Comparison of ENCODE assay signal across 10 cellular contexts in genomic region chr12:31524791-31525495, GRCh38.
DNase-seq lines count a peak whose midpoint lies in the region; ATAC-seq, FAIRE-seq and TF ChIP-seq lines count a peak whose summit lies in the region.
"Had no signal": no experiment of that assay in that cellular context is flagged by ENCODE, and none has a peak within 500 bp of the region (broad histone marks: within the 10 kb centered on the region; RNA-seq: fewer than 3 reads in every experiment).

No MANE protein-coding gene starts in this region.

- H3K27ac ChIP-seq in fibroblast of lung (ENCODE audit: insufficient read depth, low read length): no peak overlapping the region
- H3K27ac ChIP-seq in neural progenitor cell: no peak overlapping the region

- TF ChIP-seq CTCF in fibroblast of lung (conservative IDR thresholded peaks at IDR 0.05 in 1 of 2, IDR thresholded peaks at IDR 0.05 in 1 of 2; ENCODE audit: low read depth in 1 of 2, low read length in 2 of 2): no peak
- TF ChIP-seq CTCF in neural progenitor cell (IDR thresholded peaks at IDR 0.05): no peak

- H3K4me2 ChIP-seq in fibroblast of lung (ENCODE audit: extremely low read depth, insufficient read depth, low read length) (no peak overlapping the region), neural progenitor cell (no peak overlapping the region)

- no peak for TF ChIP-seq POLR2A in GM12891 (IDR thresholded peaks at IDR 0.05; ENCODE audit: low read depth, low read length)

- H3K9ac ChIP-seq in fibroblast of lung (ENCODE audit: insufficient read depth, low read length): no peak overlapping the region
- H3K9ac ChIP-seq in neural progenitor cell: no peak overlapping the region

- H3K27me3 Mint-ChIP-seq in neural progenitor cell (ENCODE audit: insufficient read depth, low read depth): peaks cover 3% of the 10 kb centered on the region

- no peak overlapping the region for H3K27ac Mint-ChIP-seq in neural progenitor cell
- H3K27ac Mint-ChIP-seq: activated naive CD4-positive, alpha-beta T cell treated with anti-CD3 and anti-CD28 coated beads, Interleukin-2, amount 50 U/mL, for 72 hours had no signal

- FAIRE-seq in GM12891 (lab: Jason Lieb, UNC): peak; percentile 93

- H3K79me2 ChIP-seq in fibroblast of lung (ENCODE audit: control insufficient read depth, insufficient read depth, low read length): no peaks in the 10 kb centered on the region
- H3K79me2 ChIP-seq in neural progenitor cell (ENCODE audit: low read depth): peaks cover 32% of the 10 kb centered on the region

- H2AFZ ChIP-seq in fibroblast of lung (ENCODE audit: low read length): no peak overlapping the region
- no peak overlapping the region for H2AFZ ChIP-seq in neural progenitor cell (replicated peaks)

- H4K20me1 ChIP-seq in fibroblast of lung (ENCODE audit: control insufficient read depth, extremely low read depth, insufficient read depth, low read length) (no peaks in the 10 kb centered on the region), neural progenitor cell (ENCODE audit: low read depth) (no peaks in the 10 kb centered on the region)

- DNase-seq in GM12891 (ENCODE audit: insufficient read length, low spot score) (no peak), fibroblast of lung (ENCODE audit: low read depth in 2 of 2) (peak; percentile 72 to 81), LoVo (ENCODE audit: low spot score) (no peak), GM03348 (ENCODE audit: low spot score) (no peak), globus pallidus (ENCODE audit: low spot score) (no peak), neural progenitor cell (ENCODE audit: low spot score) (no peak)
- DNase-seq: GF-D8 had no signal

- H3K27me3 ChIP-seq in fibroblast of lung (ENCODE audit: control insufficient read depth, insufficient read depth, low read length) (no peaks in the 10 kb centered on the region), neural progenitor cell (no peaks in the 10 kb centered on the region)

- H3K4me3 ChIP-seq in fibroblast of lung (replicated peaks in 1 of 4; ENCODE audit: control extremely low read depth in 1 of 4, insufficient read depth in 1 of 4, low read depth in 3 of 4, low read length in 4 of 4) (no peak overlapping the region), neural progenitor cell (no peak overlapping the region)

- H3K36me3 ChIP-seq in fibroblast of lung (ENCODE audit: control insufficient read depth, insufficient read depth, low read length) (no peaks in the 10 kb centered on the region), neural progenitor cell (no peaks in the 10 kb centered on the region)

- H3K4me1 ChIP-seq in fibroblast of lung (ENCODE audit: control insufficient read depth, extremely low read depth, insufficient read depth, low read length) (no peaks in the 10 kb centered on the region), neural progenitor cell (peaks cover 13% of the 10 kb centered on the region)

- H3K4me3 Mint-ChIP-seq in neural progenitor cell: no peak overlapping the region

- H3K9me3 ChIP-seq in fibroblast of lung (ENCODE audit: control insufficient read depth, insufficient read depth, low read depth, low read length) (no peaks in the 10 kb centered on the region), neural progenitor cell (ENCODE audit: low read depth) (no peaks in the 10 kb centered on the region)

- peaks cover 3% of the 10 kb centered on the region for H3K36me3 Mint-ChIP-seq in neural progenitor cell
- H3K36me3 Mint-ChIP-seq: activated naive CD4-positive, alpha-beta T cell treated with anti-CD3 and anti-CD28 coated beads, Interleukin-2, amount 50 U/mL, for 72 hours had no signal

- H3K4me1 Mint-ChIP-seq in neural progenitor cell: peaks cover 3% of the 10 kb centered on the region

- ATAC-seq in GM21717 (IDR thresholded peaks at IDR 0.05; ENCODE audit: unreplicated experiment) (peak; percentile 84), HG03469 (IDR thresholded peaks at IDR 0.05; ENCODE audit: unreplicated experiment) (peak; percentile 94)

- H3K9me3 Mint-ChIP-seq in neural progenitor cell: no peaks in the 10 kb centered on the region
- H3K9me3 Mint-ChIP-seq: activated naive CD4-positive, alpha-beta T cell treated with anti-CD3 and anti-CD28 coated beads, Interleukin-2, amount 50 U/mL, for 72 hours had no signal

- no peaks in the 10 kb centered on the region for H3F3A ChIP-seq in neural progenitor cell (ENCODE audit: low read depth)

TF ChIP-seq in GM12891, 5 proteins besides CTCF, POLR2A, EP300 and RAD21:
- TF ChIP-seq POLR2AphosphoS5 (IDR thresholded peaks at IDR 0.05; ENCODE audit: low read depth, low read length) (no peak), SPI1 (IDR thresholded peaks at IDR 0.05; ENCODE audit: low read depth, low read length) (no peak), PAX5 (IDR thresholded peaks at IDR 0.05; ENCODE audit: insufficient read depth, low read length, severe bottlenecking) (no peak), POU2F2 (IDR thresholded peaks at IDR 0.05; ENCODE audit: low read depth, low read length) (no peak), TAF1 (IDR thresholded peaks at IDR 0.05; ENCODE audit: low read depth, low read length) (no peak)

Comparison
In these comparisons a context has a peak if more than half of its experiments do, and no peak if none do; other contexts are left out.
1. DNase-seq: peak in fibroblast of lung (2 of 2); none in GM12891 (single experiment), LoVo (single experiment), GM03348 (single experiment), globus pallidus (single experiment) and neural progenitor cell (single experiment).